2 cellular contexts compared by ENCODE assay signal in the genomic region with DNA sequence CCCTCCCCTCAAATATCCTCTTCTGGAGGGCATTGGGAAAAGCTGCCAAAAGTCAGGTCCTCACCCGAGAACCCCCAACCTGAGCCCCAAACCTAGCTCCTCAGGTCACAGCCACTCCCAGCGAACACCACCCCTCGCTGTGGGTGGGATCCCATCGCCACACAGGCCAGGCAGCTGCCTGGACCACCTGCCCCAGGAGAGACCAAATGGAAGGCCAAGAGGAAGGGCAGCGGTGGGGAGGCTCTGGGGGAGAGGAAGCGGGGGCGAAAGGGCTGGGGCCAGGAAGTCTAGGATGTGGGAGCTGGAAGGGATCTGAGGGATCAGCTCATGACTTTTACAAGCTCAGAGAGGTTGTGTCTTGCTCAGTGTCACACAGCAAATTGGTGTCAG.
TF ChIP-seq lines count a peak whose summit lies in the region.

No MANE protein-coding gene starts in this region.

TF ChIP-seq in HEK293, 187 proteins besides CTCF, POLR2A, EP300 and RAD21 (continued from another document):
- TF ChIP-seq, protein P1, sequence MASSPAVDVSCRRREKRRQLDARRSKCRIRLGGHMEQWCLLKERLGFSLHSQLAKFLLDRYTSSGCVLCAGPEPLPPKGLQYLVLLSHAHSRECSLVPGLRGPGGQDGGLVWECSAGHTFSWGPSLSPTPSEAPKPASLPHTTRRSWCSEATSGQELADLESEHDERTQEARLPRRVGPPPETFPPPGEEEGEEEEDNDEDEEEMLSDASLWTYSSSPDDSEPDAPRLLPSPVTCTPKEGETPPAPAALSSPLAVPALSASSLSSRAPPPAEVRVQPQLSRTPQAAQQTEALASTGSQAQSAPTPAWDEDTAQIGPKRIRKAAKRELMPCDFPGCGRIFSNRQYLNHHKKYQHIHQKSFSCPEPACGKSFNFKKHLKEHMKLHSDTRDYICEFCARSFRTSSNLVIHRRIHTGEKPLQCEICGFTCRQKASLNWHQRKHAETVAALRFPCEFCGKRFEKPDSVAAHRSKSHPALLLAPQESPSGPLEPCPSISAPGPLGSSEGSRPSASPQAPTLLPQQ (tag by site-specific recombination; IDR thresholded peaks at IDR 0.05), result no peak
- no peak for TF ChIP-seq ZNF19 (tag by site-specific recombination; IDR thresholded peaks at IDR 0.05; ENCODE audit: low read depth)
- 0 out of 2 replicates have a peak, but pooled peaks have one; percentile 37 for TF ChIP-seq ZNF768 (tag by site-specific recombination; IDR thresholded peaks at IDR 0.05)

TF ChIP-seq in H1, 55 proteins besides CTCF, POLR2A, EP300 and RAD21 (continued from another document):
- TF ChIP-seq EGR1 (IDR thresholded peaks at IDR 0.05; ENCODE audit: borderline replicate concordance, low read depth, low read length), result no peak
- no peak for TF ChIP-seq CEBPB (IDR thresholded peaks at IDR 0.05; ENCODE audit: low read depth, low read length)
- TF ChIP-seq CHD1 (IDR thresholded peaks at IDR 0.05; ENCODE audit: low read depth, low read length), result no peak
- no peak for TF ChIP-seq ASH2L (IDR thresholded peaks at IDR 0.05; ENCODE audit: low read length)
- no peak for TF ChIP-seq CHD2 (IDR thresholded peaks at IDR 0.05; ENCODE audit: low read length)
- TF ChIP-seq, protein P2, sequence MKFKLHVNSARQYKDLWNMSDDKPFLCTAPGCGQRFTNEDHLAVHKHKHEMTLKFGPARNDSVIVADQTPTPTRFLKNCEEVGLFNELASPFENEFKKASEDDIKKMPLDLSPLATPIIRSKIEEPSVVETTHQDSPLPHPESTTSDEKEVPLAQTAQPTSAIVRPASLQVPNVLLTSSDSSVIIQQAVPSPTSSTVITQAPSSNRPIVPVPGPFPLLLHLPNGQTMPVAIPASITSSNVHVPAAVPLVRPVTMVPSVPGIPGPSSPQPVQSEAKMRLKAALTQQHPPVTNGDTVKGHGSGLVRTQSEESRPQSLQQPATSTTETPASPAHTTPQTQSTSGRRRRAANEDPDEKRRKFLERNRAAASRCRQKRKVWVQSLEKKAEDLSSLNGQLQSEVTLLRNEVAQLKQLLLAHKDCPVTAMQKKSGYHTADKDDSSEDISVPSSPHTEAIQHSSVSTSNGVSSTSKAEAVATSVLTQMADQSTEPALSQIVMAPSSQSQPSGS (IDR thresholded peaks at IDR 0.05; ENCODE audit: low read length), result no peak
- no peak for TF ChIP-seq CBX5 (IDR thresholded peaks at IDR 0.05; ENCODE audit: low read depth, low read length)
- TF ChIP-seq TCF12 (IDR thresholded peaks at IDR 0.05; ENCODE audit: low read depth, low read length), result no peak
- TF ChIP-seq KDM4A (IDR thresholded peaks at IDR 0.05; ENCODE audit: low read depth, low read length, severe bottlenecking), result no peak
- no peak for TF ChIP-seq BRCA1 (IDR thresholded peaks at IDR 0.05; ENCODE audit: low read depth, low read length)
- TF ChIP-seq RXRA (IDR thresholded peaks at IDR 0.05; ENCODE audit: insufficient read depth, low read depth, low read length), result no peak
- TF ChIP-seq SP2 (IDR thresholded peaks at IDR 0.05; ENCODE audit: low read length), result no peak
- no peak for TF ChIP-seq GABPA (IDR thresholded peaks at IDR 0.05; ENCODE audit: borderline replicate concordance, insufficient read depth, low read length)
- no peak for TF ChIP-seq MAFK (IDR thresholded peaks at IDR 0.05; ENCODE audit: low read depth, low read length)
- no peak for TF ChIP-seq TBP (IDR thresholded peaks at IDR 0.05; ENCODE audit: low read depth, low read length)
- no peak for TF ChIP-seq SAP30 (IDR thresholded peaks at IDR 0.05; ENCODE audit: insufficient read depth, insufficient replicate concordance, low read length)
- no peak for TF ChIP-seq PHF8 (conservative IDR thresholded peaks at IDR 0.05; ENCODE audit: low read depth, low read length)
